ENCODE assay signal across 24 cellular contexts in the genomic region with DNA sequence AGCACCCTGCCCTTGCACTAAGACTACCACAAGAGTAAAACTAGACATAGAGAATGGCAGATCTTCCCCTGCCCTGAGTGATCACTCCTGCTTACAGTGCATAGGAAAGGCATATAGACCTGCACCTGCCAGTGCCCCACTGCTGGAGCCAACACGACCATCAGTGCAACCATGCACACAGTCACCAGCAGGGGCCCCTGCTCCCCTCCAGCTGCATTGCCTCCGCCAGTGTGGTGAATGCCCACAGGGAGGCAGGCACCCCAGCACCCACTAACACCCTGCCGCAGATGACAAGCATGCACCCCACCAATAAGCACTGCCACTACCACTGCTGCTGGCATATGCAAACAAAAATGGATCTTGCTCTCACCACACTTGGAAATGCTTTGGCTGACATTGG.
"Had no signal": no experiment of that assay in that cellular context is flagged by ENCODE, and none has a peak within 500 bp of the region (broad histone marks: within the 10 kb centered on the region; RNA-seq: fewer than 3 reads in every experiment).

No MANE protein-coding gene starts in this region.

- H3K36me3 Mint-ChIP-seq: naive B cell; stimulated activated effector memory CD8-positive, alpha-beta T cell treated with anti-CD3 and anti-CD28 coated beads, Interleukin-12 subunit alpha, Interleukin-12 subunit beta, amount 100 ng/mL, for 72 hours; type B pancreatic cell had no signal

- H3K9me3 Mint-ChIP-seq: type B pancreatic cell had no signal

- H3K4me3 Mint-ChIP-seq: dendritic cell treated with granulocyte-macrophage colony-stimulating factor and Interleukin-4, amounts not matched to agents 40 ng/mL and 50 ng/mL, for 4 days; effector memory CD8-positive, alpha-beta T cell; naive B cell; nephron; stimulated activated effector memory CD8-positive, alpha-beta T cell treated with anti-CD3 and anti-CD28 coated beads, Interleukin-12 subunit alpha, Interleukin-12 subunit beta, amount 100 ng/mL, for 72 hours; type B pancreatic cell had no signal

- H3K9me3 ChIP-seq: pancreas, thyroid gland, vagina had no signal

- H3K4me1 ChIP-seq: esophagus squamous epithelium, gastroesophageal sphincter, pancreas, suprapubic skin, thyroid gland, vagina had no signal

- ATAC-seq: effector memory CD8-positive, alpha-beta T cell; gastroesophageal sphincter; pancreas; right cardiac atrium; stimulated activated effector memory CD8-positive, alpha-beta T cell treated with anti-CD3 and anti-CD28 coated beads, Interleukin-12 subunit alpha, Interleukin-12 subunit beta, amount 100 ng/mL, for 72 hours; stimulated activated naive CD8-positive, alpha-beta T cell treated with anti-CD3 and anti-CD28 coated beads, Interleukin-15, Interleukin-2, amounts not matched to agents 100 U/mL and 50 U/mL, for 24 hours had no signal

- H3K4me1 Mint-ChIP-seq: naive B cell; nephron; stimulated activated effector memory CD8-positive, alpha-beta T cell treated with anti-CD3 and anti-CD28 coated beads, Interleukin-12 subunit alpha, Interleukin-12 subunit beta, amount 100 ng/mL, for 72 hours had no signal

- H3K27me3 Mint-ChIP-seq: dendritic cell treated with granulocyte-macrophage colony-stimulating factor and Interleukin-4, amounts not matched to agents 40 ng/mL and 50 ng/mL, for 4 days; effector memory CD8-positive, alpha-beta T cell; naive B cell; progenitor cell of endocrine pancreas; type B pancreatic cell had no signal

- H3K27ac ChIP-seq: esophagus squamous epithelium, gastroesophageal sphincter, pancreas, suprapubic skin, thyroid gland, vagina had no signal

- H3K4me3 ChIP-seq: esophagus squamous epithelium, gastroesophageal sphincter, pancreas, smooth muscle cell, suprapubic skin, thyroid gland, vagina had no signal

- FAIRE-seq: islet of Langerhans, pancreas had no signal

- DNase-seq: effector memory CD8-positive, alpha-beta T cell; esophagus squamous epithelium; foreskin fibroblast; glutamatergic neuron; kidney glomerular epithelial cell; mesendoderm; naive B cell; occipital lobe; stimulated activated CD4-positive, alpha-beta T cell treated with anti-CD3 and anti-CD28 coated beads, Interleukin-2, amount 100 ng/mL, for 48 hours; stimulated activated CD8-positive, alpha-beta memory T cell treated with anti-CD3 and anti-CD28 coated beads, Interleukin-4, amount 100 ng/mL, for 48 hours; stimulated activated naive CD8-positive, alpha-beta T cell treated with anti-CD3 and anti-CD28 coated beads, Interleukin-15, Interleukin-2, amounts not matched to agents 100 U/mL and 50 U/mL, for 24 hours; thyroid gland had no signal

- H3K4me2 ChIP-seq: smooth muscle cell had no signal

- H3K27ac Mint-ChIP-seq: dendritic cell treated with granulocyte-macrophage colony-stimulating factor and Interleukin-4, amounts not matched to agents 40 ng/mL and 50 ng/mL, for 4 days; effector memory CD8-positive, alpha-beta T cell; naive B cell; nephron; progenitor cell of endocrine pancreas; stimulated activated effector memory CD8-positive, alpha-beta T cell treated with anti-CD3 and anti-CD28 coated beads, Interleukin-12 subunit alpha, Interleukin-12 subunit beta, amount 100 ng/mL, for 72 hours; type B pancreatic cell had no signal

- H3K27me3 ChIP-seq: esophagus squamous epithelium, gastroesophageal sphincter, pancreas, suprapubic skin, thyroid gland, vagina had no signal

- H3K36me3 ChIP-seq: esophagus squamous epithelium, gastroesophageal sphincter, pancreas, suprapubic skin, thyroid gland, vagina had no signal
